Comparison of ENCODE assay signal across 1 cellular context in genomic region chr7:114087674-114088539, GRCh38.
TF ChIP-seq lines count a peak whose summit lies in the region.

No MANE protein-coding gene starts in this region.

TF ChIP-seq in GM23338, 12 proteins besides CTCF, POLR2A, EP300 and RAD21 (continued from another document):
- TF ChIP-seq REST (IDR thresholded peaks at IDR 0.05; ENCODE audit: unreplicated experiment) (no peak), NANOG (IDR thresholded peaks at IDR 0.05; ENCODE audit: borderline replicate concordance) (no peak)
TF ChIP-seq in GM23338: peak in this region for 2.
